Comparison of ENCODE assay signal across 13 cellular contexts in genomic region chr5:53406630-53407316, GRCh38.
DNase-seq lines count a peak whose midpoint lies in the region; ATAC-seq and TF ChIP-seq lines count a peak whose summit lies in the region.
"Had no signal": no experiment of that assay in that cellular context is flagged by ENCODE, and none has a peak within 500 bp of the region (broad histone marks: within the 10 kb centered on the region; RNA-seq: fewer than 3 reads in every experiment).

No MANE protein-coding gene starts in this region.

- CTCF ChIA-PET in IMR-90 (lab: Yijun Ruan, JAX) = interaction anchor here (0.6 kb wide), 1 partner anchor 92 kb away, joined by 3 read pairs; no protein-coding TSS in a partner anchor

- no peaks in the 10 kb centered on the region for H3K27me3 ChIP-seq in IMR-90 (ENCODE audit: control insufficient read depth, insufficient read depth, low read length)
- H3K27me3 ChIP-seq in Karpas-422 (ENCODE audit: low read length) = no peaks in the 10 kb centered on the region

- no peak for TF ChIP-seq RAD21 in IMR-90 (IDR thresholded peaks at IDR 0.05; ENCODE audit: low read length)

- H2AFZ ChIP-seq in IMR-90 (replicated peaks; ENCODE audit: low read length, poor library complexity) (no peak overlapping the region), Karpas-422 (ENCODE audit: low read length) (no peak overlapping the region)
- H2AFZ ChIP-seq: GM23338 had no signal

- H3K27ac ChIP-seq in IMR-90 (ENCODE audit: insufficient read depth, low read length) (peak overlapping the region; percentile 98), Karpas-422 (ENCODE audit: low read length) (no peak overlapping the region)

- intact Hi-C loops in IMR-90 (cut with micrococcal nuclease) = loop anchor here (2.0 kb wide), 1 partner anchor 44 kb away; no protein-coding TSS in a partner anchor

- H4K91ac ChIP-seq in IMR-90 (ENCODE audit: insufficient read depth, low read depth, low read length) = peak overlapping the region; percentile 99

- H2BK20ac ChIP-seq in IMR-90 (ENCODE audit: low read depth, low read length) = peak overlapping the region; percentile 99

- H2BK120ac ChIP-seq in IMR-90 (ENCODE audit: low read depth, low read length) = peak overlapping the region; percentile 99

- H3K4me2 ChIP-seq in IMR-90 (ENCODE audit: low read depth, low read length) (peak overlapping the region; percentile 75), Karpas-422 (ENCODE audit: low read depth, low read length, poor library complexity, severe bottlenecking) (no peak overlapping the region)
- H3K4me2 ChIP-seq: GM23338 had no signal

- H3K9me3 ChIP-seq in IMR-90 (ENCODE audit: control insufficient read depth, insufficient read depth, low read length) = peaks cover 2% of the 10 kb centered on the region; the same call in 1 of the 2 replicates
- H3K9me3 ChIP-seq in Karpas-422 (ENCODE audit: low read length) = no peaks in the 10 kb centered on the region

- DNase-seq in AG08396 (ENCODE audit: low spot score) (peak; percentile 41), IMR-90 (peak; percentile 97), amniotic stem cell (lab: John Stamatoyannopoulos, UW) (peak; percentile 79), glomerular visceral epithelial cell (ENCODE audit: extremely low spot score) (peak; percentile 62), Karpas-422 (no peak), DMS114 treated with DMSO at 0.1 percent for 48 hours (lab: John Stamatoyannopoulos, UW; ENCODE audit: unreplicated experiment) (no peak)
- DNase-seq: activated gamma-delta T cell, NCI-H510A treated with DMSO at 0.1 percent for 48 hours, SHP77 treated with DMSO at 0.1 percent for 48 hours had no signal

- peak; percentile 45 for ATAC-seq in IMR-90 (ENCODE audit: low read depth)
- ATAC-seq in HG03378 (IDR thresholded peaks at IDR 0.05; ENCODE audit: unreplicated experiment) = no peak
- no peak for ATAC-seq in GM21825 (IDR thresholded peaks at IDR 0.05; ENCODE audit: unreplicated experiment)
- ATAC-seq: activated CD4-positive, CD25-positive, alpha-beta regulatory T cell treated with anti-CD3 and anti-CD28 coated beads, Interleukin-2, amount 50 U/mL, for 24 hours; GM23338 had no signal

- H3K9ac ChIP-seq in IMR-90 (ENCODE audit: low read depth, low read length) (peak overlapping the region; percentile 81; the same call in 1 of the 2 replicates), Karpas-422 (ENCODE audit: low read length) (no peak overlapping the region)

- no peak for TF ChIP-seq CTCF in IMR-90 (conservative IDR thresholded peaks at IDR 0.05; ENCODE audit: low read depth, low read length)

- no peaks in the 10 kb centered on the region for H3K79me2 ChIP-seq in Karpas-422 (ENCODE audit: low read length)

- WGBS in IMR-90 (ENCODE audit: extremely low coverage in 2 of 2, insufficient read length in 1 of 2), 2 experiments = no CpG with 5 or more reads among the region's 4 CpGs

- H3K4me3 ChIP-seq in IMR-90 (ENCODE audit: insufficient read depth, low read depth, low read length) (no peak overlapping the region), Karpas-422 (ENCODE audit: low read length) (no peak overlapping the region)
- H3K4me3 ChIP-seq: GM23338 had no signal

- no peaks in the 10 kb centered on the region for H3K9me2 ChIP-seq in Karpas-422 (replicated peaks; ENCODE audit: insufficient read depth, low read length)

- peak overlapping the region; percentile 100 for H2BK5ac ChIP-seq in IMR-90 (ENCODE audit: low read depth, low read length, poor library complexity, severe bottlenecking)

- H3K4me1 ChIP-seq in IMR-90 (ENCODE audit: control insufficient read depth, insufficient read depth, low read length) = peaks cover 20% of the 10 kb centered on the region
- H3K4me1 ChIP-seq in Karpas-422 (ENCODE audit: low read length) = no peaks in the 10 kb centered on the region

- H2AK9ac ChIP-seq in IMR-90 (replicated peaks; ENCODE audit: low read depth, low read length, poor library complexity) = peak overlapping the region; percentile 70

- H2BK15ac ChIP-seq in IMR-90 (ENCODE audit: low read depth, low read length) = peak overlapping the region; percentile 98

- H4K5ac ChIP-seq in IMR-90 (ENCODE audit: low read depth, low read length) = peak overlapping the region; percentile 99

- no peak for TF ChIP-seq POLR2A in IMR-90 (IDR thresholded peaks at IDR 0.05; ENCODE audit: low read depth, low read length)

- peak overlapping the region; percentile 98 for H3K14ac ChIP-seq in IMR-90 (replicated peaks; ENCODE audit: low read depth, low read length)

- peak overlapping the region; percentile 89 to 99 for H4K8ac ChIP-seq in IMR-90 (ENCODE audit: low read depth in 2 of 2, low read length in 2 of 2)

- dilution Hi-C loops in IMR-90 (cut with HindIII; ENCODE audit: low sequenced_read_pairs, unreplicated experiment) = no loop called here

- H3K56ac ChIP-seq in IMR-90 (ENCODE audit: extremely low read depth, insufficient read depth, low read length) = peak overlapping the region; percentile 96

- peaks cover 2% of the 10 kb centered on the region; the same call in 1 of the 2 replicates for H3K9me1 ChIP-seq in IMR-90 (ENCODE audit: insufficient read depth, low read length)

- H3K79me1 ChIP-seq in IMR-90 (ENCODE audit: low read depth in 1 of 2, low read length in 2 of 2) = 0 out of 4 replicates have a peak, but pooled peaks cover 3 to 4% of the 10 kb centered on the region in 2 experiments

- POLR2A ChIA-PET in IMR-90 (lab: Charles Lee; ENCODE audit: unreplicated experiment) = no interaction called here

- H2AK5ac ChIP-seq in IMR-90 (ENCODE audit: low read depth, low read length) = peak overlapping the region; percentile 100

- H3K18ac ChIP-seq in IMR-90 (ENCODE audit: low read depth, low read length) = peak overlapping the region; percentile 100

- BruUV-seq in IMR-90 (replicated peaks; lab: Mats Ljungman, UMichigan) = no TSS peak

- no peaks in the 10 kb centered on the region for H3K36me3 ChIP-seq in IMR-90 (ENCODE audit: control insufficient read depth, insufficient read depth, low read length)
- no peaks in the 10 kb centered on the region for H3K36me3 ChIP-seq in Karpas-422 (ENCODE audit: insufficient read depth, low read length)

- H3K4ac ChIP-seq in IMR-90 (ENCODE audit: low read depth, low read length) = peak overlapping the region; percentile 99

- in situ Hi-C loops in IMR-90 (cut with MboI; ENCODE audit: low sequenced_read_pairs) = no loop called here

- H4K20me1 ChIP-seq in IMR-90 (ENCODE audit: insufficient read depth, low read length) (no peaks in the 10 kb centered on the region), Karpas-422 (ENCODE audit: insufficient read depth, low read depth, low read length) (no peaks in the 10 kb centered on the region)

- peak overlapping the region; percentile 98 for H3K23ac ChIP-seq in IMR-90 (ENCODE audit: low read depth, low read length)

TF ChIP-seq in IMR-90, 13 proteins besides CTCF, POLR2A, EP300 and RAD21:
- TF ChIP-seq CEBPB (IDR thresholded peaks at IDR 0.05; ENCODE audit: low read depth, low read length) = peak; percentile 57; the same call in 1 of the 2 replicates
- no peak for TF ChIP-seq RCOR1 (IDR thresholded peaks at IDR 0.05; ENCODE audit: insufficient replicate concordance, low read length)
- peak; percentile 77 for TF ChIP-seq BHLHE40 (IDR thresholded peaks at IDR 0.05; ENCODE audit: low read depth, low read length)
- TF ChIP-seq FOS (IDR thresholded peaks at IDR 0.05; ENCODE audit: low read depth, low read length) = peak; percentile 92
- no peak for TF ChIP-seq USF2 (IDR thresholded peaks at IDR 0.05; ENCODE audit: low read depth, low read length)
- TF ChIP-seq RFX5 (IDR thresholded peaks at IDR 0.05; ENCODE audit: low read depth, low read length) = no peak
- TF ChIP-seq MXI1 (IDR thresholded peaks at IDR 0.05; ENCODE audit: borderline replicate concordance, low read depth, low read length) = no peak
- TF ChIP-seq NFE2L2 (IDR thresholded peaks at IDR 0.05; ENCODE audit: low read depth, low read length) = 0 out of 2 replicates have a peak, but pooled peaks have one; percentile 44

Comparison
In these comparisons a context has a peak if more than half of its experiments do, and no peak if none do; other contexts are left out.
1. DNase-seq: peak in AG08396 (single experiment), IMR-90 (single experiment), amniotic stem cell (single experiment) and glomerular visceral epithelial cell (single experiment); none in Karpas-422 (single experiment) and DMS114 treated with DMSO at 0.1 percent for 48 hours (single experiment).